In genomic region chrX:7156879-7157278, GRCh38 we compare ENCODE assay signal across 1 cellular context.
TF ChIP-seq lines count a peak whose summit lies in the region.

No MANE protein-coding gene starts in this region.

TF ChIP-seq in K562, 482 proteins besides CTCF, POLR2A, EP300 and RAD21 (continued from another document):
- no peak for TF ChIP-seq CHD7 (IDR thresholded peaks at IDR 0.05; ENCODE audit: low read depth, low read length)
- TF ChIP-seq CREB3L1 (IDR thresholded peaks at IDR 0.05; ENCODE audit: borderline replicate concordance, low read depth), result no peak
- TF ChIP-seq SNAPC5 (CRISPR knock-in tag; IDR thresholded peaks at IDR 0.05), result no peak
- peak; percentile 49; the same call in 1 of the 2 replicates for TF ChIP-seq L3MBTL2 (IDR thresholded peaks at IDR 0.05)
- TF ChIP-seq ZSCAN32 (CRISPR knock-in tag; IDR thresholded peaks at IDR 0.05), result 0 out of 2 replicates have a peak, but pooled peaks have one; percentile 31
- TF ChIP-seq ATF4 (CRISPR knock-in tag; IDR thresholded peaks at IDR 0.05), result peak; percentile 54; the same call in 1 of the 2 replicates
- no peak for TF ChIP-seq SRSF1 (IDR thresholded peaks at IDR 0.05; ENCODE audit: low read depth, low read length)
- no peak for TF ChIP-seq RFX5 (IDR thresholded peaks at IDR 0.05; ENCODE audit: low read depth, low read length)
- 0 out of 2 replicates have a peak, but pooled peaks have one; percentile 13 for TF ChIP-seq CEBPG (CRISPR knock-in tag; IDR thresholded peaks at IDR 0.05)
- TF ChIP-seq CEBPG (tag; conservative IDR thresholded peaks at IDR 0.05 in 1 of 2, IDR thresholded peaks at IDR 0.05 in 1 of 2), result peak; percentile 61 to 65
- peak; percentile 80 for TF ChIP-seq ATF3 (IDR thresholded peaks at IDR 0.05)
- no peak for TF ChIP-seq ATF3 (CRISPR knock-in tag; conservative IDR thresholded peaks at IDR 0.05)
TF ChIP-seq in K562: peak in this region for 6.
